ENCODE assay signal across 9 cellular contexts in the genomic region with DNA sequence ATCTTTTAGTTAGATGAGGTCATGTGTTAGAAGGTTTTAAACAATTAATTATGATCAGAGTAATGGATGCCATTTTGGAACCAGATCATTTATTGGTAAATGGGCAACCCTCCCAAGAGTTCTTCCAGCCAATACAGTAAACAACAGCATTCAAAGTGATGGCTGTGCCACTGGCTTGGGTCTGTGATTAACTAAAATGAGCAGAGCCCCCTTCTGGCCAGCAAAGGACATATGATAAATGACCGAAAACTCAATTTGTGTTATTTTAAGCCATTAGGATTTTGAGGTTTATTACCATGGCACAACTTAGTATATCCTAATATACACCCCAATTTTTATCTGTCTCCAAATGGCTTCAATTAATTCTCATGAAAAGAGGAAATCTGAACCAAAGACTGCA.
DNase-seq lines count a peak whose midpoint lies in the region; ATAC-seq and TF ChIP-seq lines count a peak whose summit lies in the region.
"Had no signal": no experiment of that assay in that cellular context is flagged by ENCODE, and none has a peak within 500 bp of the region (broad histone marks: within the 10 kb centered on the region; RNA-seq: fewer than 3 reads in every experiment).

No MANE protein-coding gene starts in this region.

- TF ChIP-seq CTCF in WI38 (IDR thresholded peaks at IDR 0.05; ENCODE audit: low read depth, low read length): 0 out of 2 replicates have a peak, but pooled peaks have one; percentile 29

- no peak overlapping the region for H3K4me3 ChIP-seq in WI38 (ENCODE audit: low read depth, low read length)

- H3K27ac Mint-ChIP-seq in T-cell: no peak overlapping the region
- H3K27ac Mint-ChIP-seq: activated naive CD8-positive, alpha-beta T cell treated with anti-CD3 and anti-CD28 coated beads, Interleukin-2, amount 10 ng/mL, durations not matched to agents 7 days and 5 days had no signal

- H3K27me3 Mint-ChIP-seq in T-cell: no peaks in the 10 kb centered on the region
- H3K27me3 Mint-ChIP-seq: activated naive CD8-positive, alpha-beta T cell treated with anti-CD3 and anti-CD28 coated beads, Interleukin-2, amount 10 ng/mL, durations not matched to agents 7 days and 5 days had no signal

- peaks cover 0 to 6% (median 5%) of the 10 kb centered on the region in 3 donors for H3K9me3 Mint-ChIP-seq in T-cell
- H3K9me3 Mint-ChIP-seq: activated naive CD8-positive, alpha-beta T cell treated with anti-CD3 and anti-CD28 coated beads, Interleukin-2, amount 10 ng/mL, durations not matched to agents 7 days and 5 days had no signal

- in situ Hi-C loops in G401 (cut with HindIII; ENCODE audit: low sequenced_read_pairs): no loop called here

- CTCF ChIA-PET in HEK293T (lab: Yijun Ruan, JAX) (no interaction called here), T-cell (lab: Charles Lee) (no interaction called here)

- ATAC-seq in HG02623 (IDR thresholded peaks at IDR 0.05; ENCODE audit: unreplicated experiment): no peak
- ATAC-seq in T-cell (replicated peaks in 1 of 4): no peak
- no peak for ATAC-seq in HG02759 (IDR thresholded peaks at IDR 0.05; ENCODE audit: unreplicated experiment)

- peak; percentile 6 for DNase-seq in G401 (ENCODE audit: low spot score)
- peak; percentile 25 for DNase-seq in HEK293T (ENCODE audit: extremely low spot score)
- peak; percentile 41 to 43 for DNase-seq in lung microvascular endothelial cell (ENCODE audit: low read depth in 2 of 2)
- no peak for DNase-seq in cortex of kidney (lab: John Stamatoyannopoulos, UW)
- no peak for DNase-seq in T-cell
- DNase-seq: activated naive CD8-positive, alpha-beta T cell treated with anti-CD3 and anti-CD28 coated beads, Interleukin-2, amount 10 ng/mL, durations not matched to agents 7 days and 5 days had no signal

- no peak overlapping the region for H3K4me3 Mint-ChIP-seq in T-cell
- H3K4me3 Mint-ChIP-seq: activated naive CD8-positive, alpha-beta T cell treated with anti-CD3 and anti-CD28 coated beads, Interleukin-2, amount 10 ng/mL, durations not matched to agents 7 days and 5 days had no signal

- no peaks in the 10 kb centered on the region for H3K36me3 Mint-ChIP-seq in T-cell
- H3K36me3 Mint-ChIP-seq: activated naive CD8-positive, alpha-beta T cell treated with anti-CD3 and anti-CD28 coated beads, Interleukin-2, amount 10 ng/mL, durations not matched to agents 7 days and 5 days had no signal

- POLR2A ChIA-PET in HEK293T (lab: Yijun Ruan, JAX) (no interaction called here), T-cell (lab: Charles Lee) (no interaction called here)

- H3K4me1 Mint-ChIP-seq in T-cell: no peaks in the 10 kb centered on the region
- H3K4me1 Mint-ChIP-seq: activated naive CD8-positive, alpha-beta T cell treated with anti-CD3 and anti-CD28 coated beads, Interleukin-2, amount 10 ng/mL, durations not matched to agents 7 days and 5 days had no signal

TF ChIP-seq in HEK293T, 16 proteins besides CTCF, POLR2A, EP300 and RAD21:
- TF ChIP-seq CTBP1 (IDR thresholded peaks at IDR 0.05; ENCODE audit: borderline replicate concordance) (no peak), HDGF (IDR thresholded peaks at IDR 0.05; ENCODE audit: borderline replicate concordance) (no peak), BHLHE40 (IDR thresholded peaks at IDR 0.05; ENCODE audit: borderline replicate concordance) (no peak), L3MBTL2 (conservative IDR thresholded peaks at IDR 0.05) (no peak), FOXK2 (IDR thresholded peaks at IDR 0.05) (no peak), SP1 (IDR thresholded peaks at IDR 0.05) (no peak), ARNT (IDR thresholded peaks at IDR 0.05) (no peak)

Comparison
In these comparisons a context has a peak if more than half of its experiments do, and no peak if none do; other contexts are left out.
1. DNase-seq: peak in G401 (single experiment), HEK293T (single experiment) and lung microvascular endothelial cell (2 of 2); none in cortex of kidney (single experiment) and T-cell (0 of 34).